In the genomic region with DNA sequence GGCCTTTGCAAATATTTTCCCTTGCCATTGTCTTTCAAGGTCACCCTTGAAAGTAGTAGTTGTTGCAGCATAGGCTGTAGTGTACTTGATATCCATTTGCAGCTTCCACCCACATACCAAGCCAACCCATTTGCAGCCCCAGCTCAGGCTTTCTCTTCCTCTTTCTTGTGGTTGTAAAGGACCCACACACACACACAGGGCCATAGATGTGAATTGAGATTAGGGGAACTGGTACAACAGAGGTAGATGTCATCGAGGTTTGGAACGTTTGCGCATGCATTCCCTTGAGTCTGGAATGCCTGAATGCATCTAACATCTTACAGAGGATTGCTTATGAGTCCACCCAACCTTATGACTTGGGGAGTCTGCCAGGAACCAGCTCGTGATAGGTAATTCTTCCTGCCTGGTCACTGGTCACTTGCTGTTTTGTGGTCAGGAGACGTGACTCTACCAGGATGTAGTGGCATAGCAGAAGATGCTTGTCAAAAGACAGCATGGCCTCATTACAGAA, we compare ENCODE assay signal across 13 cellular contexts.
DNase-seq lines count a peak whose midpoint lies in the region; ATAC-seq and TF ChIP-seq lines count a peak whose summit lies in the region.
"Had no signal": no experiment of that assay in that cellular context is flagged by ENCODE, and none has a peak within 500 bp of the region (broad histone marks: within the 10 kb centered on the region; RNA-seq: fewer than 3 reads in every experiment).

No MANE protein-coding gene starts in this region.

- ATAC-seq in GM18517 (IDR thresholded peaks at IDR 0.05; ENCODE audit: unreplicated experiment) (peak; percentile 99), GM21619 (IDR thresholded peaks at IDR 0.05; ENCODE audit: unreplicated experiment) (peak; percentile 94), HG03354 (IDR thresholded peaks at IDR 0.05; ENCODE audit: poor library complexity, severe bottlenecking, unreplicated experiment) (peak; percentile 95), activated B cell treated with CpG ODN at 0.5 μM for 24 hours (ENCODE audit: low read depth) (peak; percentile 94)
- no peak for ATAC-seq in activated naive CD8-positive, alpha-beta T cell treated with anti-CD3 and anti-CD28 coated beads, Interleukin-2, amount 50 U/mL, for 24 hours
- ATAC-seq: GM23338 had no signal

- peak overlapping the region; percentile 16 for H3K27ac Mint-ChIP-seq in activated B cell treated with CpG ODN at 0.5 μM for 24 hours
- H3K27ac Mint-ChIP-seq in activated naive CD8-positive, alpha-beta T cell treated with anti-CD3 and anti-CD28 coated beads, Interleukin-2, amount 50 U/mL, for 24 hours = no peak overlapping the region
- H3K27ac Mint-ChIP-seq: CD4-positive, alpha-beta memory T cell; GM23338; T-helper 1 cell treated with Interleukin-12 subunit alpha and Interleukin-12 subunit beta and Interleukin-4 antibody, amounts not matched to agents 30 μg/mL and 1 μg/mL, for 36 hours had no signal

- H3K4me3 Mint-ChIP-seq in activated B cell treated with CpG ODN at 0.5 μM for 24 hours = no peak overlapping the region
- no peak overlapping the region for H3K4me3 Mint-ChIP-seq in activated naive CD8-positive, alpha-beta T cell treated with anti-CD3 and anti-CD28 coated beads, Interleukin-2, amount 50 U/mL, for 24 hours
- H3K4me3 Mint-ChIP-seq: CD4-positive, alpha-beta memory T cell; GM23338; T-helper 1 cell treated with Interleukin-12 subunit alpha and Interleukin-12 subunit beta and Interleukin-4 antibody, amounts not matched to agents 30 μg/mL and 1 μg/mL, for 36 hours had no signal

- TF ChIP-seq CTCF in activated B cell treated with CpG ODN at 0.5 μM for 24 hours (IDR thresholded peaks at IDR 0.05) = no peak

- DNase-seq in activated B cell treated with CpG ODN at 0.5 μM for 24 hours (no peak), T-helper 9 cell (no peak), HK-2 (ENCODE audit: unreplicated experiment) (no peak), UCSD-AML1 (lab: John Stamatoyannopoulos, UW; ENCODE audit: unreplicated experiment) (no peak)
- DNase-seq in activated naive CD8-positive, alpha-beta T cell treated with anti-CD3 and anti-CD28 coated beads, Interleukin-2, amount 50 U/mL, for 24 hours = no peak
- DNase-seq: CD4-positive, alpha-beta memory T cell; kidney glomerular epithelial cell; NCI-H2029 treated with DMSO at 0.1 percent for 48 hours had no signal

- POLR2A ChIA-PET in activated B cell treated with CpG ODN at 0.5 μM for 24 hours (lab: Charles Lee) = interaction anchor here (0.9 kb wide), 1 partner anchor 15 kb away, joined by 3 read pairs; no protein-coding TSS in a partner anchor

- H3K9me3 Mint-ChIP-seq in activated B cell treated with CpG ODN at 0.5 μM for 24 hours = no peaks in the 10 kb centered on the region
- no peaks in the 10 kb centered on the region for H3K9me3 Mint-ChIP-seq in activated naive CD8-positive, alpha-beta T cell treated with anti-CD3 and anti-CD28 coated beads, Interleukin-2, amount 50 U/mL, for 24 hours
- H3K9me3 Mint-ChIP-seq: GM23338; T-helper 1 cell treated with Interleukin-12 subunit alpha and Interleukin-12 subunit beta and Interleukin-4 antibody, amounts not matched to agents 30 μg/mL and 1 μg/mL, for 36 hours had no signal

- H3K36me3 Mint-ChIP-seq in activated B cell treated with CpG ODN at 0.5 μM for 24 hours (ENCODE audit: low read depth) = no peaks in the 10 kb centered on the region
- H3K36me3 Mint-ChIP-seq in activated naive CD8-positive, alpha-beta T cell treated with anti-CD3 and anti-CD28 coated beads, Interleukin-2, amount 50 U/mL, for 24 hours (ENCODE audit: low read depth) = peaks cover 2% of the 10 kb centered on the region
- H3K36me3 Mint-ChIP-seq: CD4-positive, alpha-beta memory T cell had no signal

- intact Hi-C loops in activated B cell treated with CpG ODN at 0.5 μM for 24 hours (cut with micrococcal nuclease) = loop anchor here (1.0 kb wide), 2 partner anchors 14 to 47 kb away; no protein-coding TSS in a partner anchor

- CTCF ChIA-PET in activated B cell treated with CpG ODN at 0.5 μM for 24 hours (lab: Charles Lee) = no interaction called here

- peaks cover 24% of the 10 kb centered on the region for H3K4me1 Mint-ChIP-seq in activated B cell treated with CpG ODN at 0.5 μM for 24 hours
- peaks cover 16% of the 10 kb centered on the region for H3K4me1 Mint-ChIP-seq in activated naive CD8-positive, alpha-beta T cell treated with anti-CD3 and anti-CD28 coated beads, Interleukin-2, amount 50 U/mL, for 24 hours
- H3K4me1 Mint-ChIP-seq: CD4-positive, alpha-beta memory T cell had no signal

- peaks cover 4% of the 10 kb centered on the region for H3K27me3 Mint-ChIP-seq in activated B cell treated with CpG ODN at 0.5 μM for 24 hours
- peaks cover 21% of the 10 kb centered on the region for H3K27me3 Mint-ChIP-seq in activated naive CD8-positive, alpha-beta T cell treated with anti-CD3 and anti-CD28 coated beads, Interleukin-2, amount 50 U/mL, for 24 hours
